8 cellular contexts compared by ENCODE assay signal in genomic region chr4:109432676-109433075, GRCh38. TPM values are rescaled to one million over a fixed set of nuclear protein-coding genes. Genes with fewer than 3 reads are reported as not detected.
DNase-seq lines count a peak whose midpoint lies in the region; ATAC-seq and TF ChIP-seq lines count a peak whose summit lies in the region.

No MANE protein-coding gene starts in this region.

- H4K20me1 ChIP-seq in DOHH2 (ENCODE audit: control insufficient read depth, insufficient read depth, low read depth, low read length) = peaks cover 14% of the 10 kb centered on the region; the same call in 1 of the 2 replicates
- no peaks in the 10 kb centered on the region for H4K20me1 ChIP-seq in OCI-LY1 (ENCODE audit: insufficient read depth, low read length)

- POLR2A ChIA-PET in naive thymus-derived CD4-positive, alpha-beta T cell (lab: Charles Lee) = interaction anchor here (0.5 to 1.7 kb wide), 13 partner anchors 13 to 392 kb away, joined by 3 to 9 read pairs (median 3); partner anchors contain the start of genes CASP6, MCUB and PLA2G12A

- TF ChIP-seq CTCF in DOHH2 (IDR thresholded peaks at IDR 0.05; ENCODE audit: low read depth, low read length, poor library complexity, severe bottlenecking) = no peak
- no peak for TF ChIP-seq CTCF in OCI-LY1 (IDR thresholded peaks at IDR 0.05; ENCODE audit: low read length)
- TF ChIP-seq CTCF in dorsolateral prefrontal cortex (IDR thresholded peaks at IDR 0.05 in 54 of 56, conservative IDR thresholded peaks at IDR 0.05 in 2 of 56; ENCODE audit: low read depth in 1 of 56, partially characterized antibody in 56 of 56) = no peak

- H3K27ac Mint-ChIP-seq in naive thymus-derived CD4-positive, alpha-beta T cell = peak overlapping the region; percentile 75 to 95 (median 92)

- H3K79me2 ChIP-seq in DOHH2 (ENCODE audit: control insufficient read depth, low read length) (peaks cover 47% of the 10 kb centered on the region), OCI-LY1 (ENCODE audit: insufficient read depth, low read length) (peaks cover 34% of the 10 kb centered on the region)

- peaks cover 27 to 54% (median 48%) of the 10 kb centered on the region in 7 donors for H3K4me1 Mint-ChIP-seq in naive thymus-derived CD4-positive, alpha-beta T cell

- no peaks in the 10 kb centered on the region for H3K27me3 ChIP-seq in DOHH2 (ENCODE audit: control insufficient read depth, low read length)
- no peaks in the 10 kb centered on the region for H3K27me3 ChIP-seq in OCI-LY1 (ENCODE audit: insufficient read depth, low read length)
- no peaks in the 10 kb centered on the region for H3K27me3 ChIP-seq in dorsolateral prefrontal cortex
- no peaks in the 10 kb centered on the region for H3K27me3 ChIP-seq in naive thymus-derived CD4-positive, alpha-beta T cell (ENCODE audit: control insufficient read depth in 2 of 2, insufficient read depth in 2 of 2, low read length in 2 of 2)

- H3K4me1 ChIP-seq in DOHH2 (ENCODE audit: control insufficient read depth, low read length) (peaks cover 31% of the 10 kb centered on the region), OCI-LY1 (ENCODE audit: insufficient read depth, low read length, severe bottlenecking) (peaks cover 30% of the 10 kb centered on the region)
- H3K4me1 ChIP-seq in naive thymus-derived CD4-positive, alpha-beta T cell (ENCODE audit: control insufficient read depth in 2 of 2, insufficient read depth in 2 of 2, low read length in 2 of 2) = peaks cover 11 to 15% of the 10 kb centered on the region in 2 donors

- H3K4me3 Mint-ChIP-seq in naive thymus-derived CD4-positive, alpha-beta T cell = peak overlapping the region; percentile 83 to 91 (median 86)

- H3K4me2 ChIP-seq in DOHH2 (ENCODE audit: low read length) (peak overlapping the region; percentile 92), OCI-LY1 (ENCODE audit: low read length) (peak overlapping the region; percentile 85)

- CTCF ChIA-PET in naive thymus-derived CD4-positive, alpha-beta T cell (lab: Charles Lee) = interaction anchor here (0.6 to 2.1 kb wide), 20 partner anchors 12 to 394 kb away, joined by 3 to 15 read pairs (median 3); partner anchors contain the start of genes CASP6, MCUB and PLA2G12A

- H3K9me2 ChIP-seq in DOHH2 (replicated peaks; ENCODE audit: control insufficient read depth, low read length) = no peaks in the 10 kb centered on the region
- H3K9me2 ChIP-seq in OCI-LY1 (ENCODE audit: low read depth, low read length) = no peaks in the 10 kb centered on the region

- H3K9me3 ChIP-seq in DOHH2 (ENCODE audit: control insufficient read depth, insufficient read depth, low read length) (no peaks in the 10 kb centered on the region), OCI-LY1 (ENCODE audit: low read length) (no peaks in the 10 kb centered on the region)
- no peaks in the 10 kb centered on the region for H3K9me3 ChIP-seq in naive thymus-derived CD4-positive, alpha-beta T cell (ENCODE audit: control insufficient read depth in 2 of 3, low read length in 3 of 3)

- no peak for ATAC-seq in naive thymus-derived CD4-positive, alpha-beta T cell

- intact Hi-C loops in dorsolateral prefrontal cortex (cut with DNase I) = loop anchor here (5.0 to 10.0 kb wide), 5 partner anchors 132 to 560 kb away; partner anchors contain the start of genes GAR1 (in 2 of the 2) and MCUB (in 1 of the 2)
- intact Hi-C loops in naive thymus-derived CD4-positive, alpha-beta T cell (cut with micrococcal nuclease) = loop anchor here (1.0 to 5.0 kb wide), 14 partner anchors 10 to 1710 kb away; partner anchors contain the start of genes CASP6 (in 2 of the 2), GAR1 (in 2 of the 2), MCUB (in 2 of the 2) and PLA2G12A (in 2 of the 2)

- peak overlapping the region; percentile 70 for H3K9ac ChIP-seq in OCI-LY1 (ENCODE audit: low read length)

- no peak for DNase-seq in dorsolateral prefrontal cortex
- peak in 2 of 9 donors; percentile 12 to 16 for DNase-seq in naive thymus-derived CD4-positive, alpha-beta T cell
- DNase-seq in MV-4-11 (lab: John Stamatoyannopoulos, UW) = no peak
- no peak for DNase-seq in NOMO-1 (lab: John Stamatoyannopoulos, UW; ENCODE audit: unreplicated experiment in 2 of 2)
- no peak for DNase-seq in NCI-H146 treated with DMSO at 0.1 percent for 48 hours (lab: John Stamatoyannopoulos, UW; ENCODE audit: unreplicated experiment)
- no peak for DNase-seq in HuH-7 (ENCODE audit: low spot score)

- no peak overlapping the region for H2AFZ ChIP-seq in OCI-LY1 (ENCODE audit: low read length)

- H3K27ac ChIP-seq in DOHH2 (ENCODE audit: low read depth, low read length) (no peak overlapping the region), OCI-LY1 (ENCODE audit: low read depth, low read length, poor library complexity, severe bottlenecking) (no peak overlapping the region), dorsolateral prefrontal cortex (peak overlapping the region in 56 of 59 donors; percentile 64 to 97 (median 90))
- peak overlapping the region; percentile 93 for H3K27ac ChIP-seq in naive thymus-derived CD4-positive, alpha-beta T cell (ENCODE audit: low read depth, low read length)

- H3K36me3 Mint-ChIP-seq in naive thymus-derived CD4-positive, alpha-beta T cell = peaks cover 0 to 14% (median 7%) of the 10 kb centered on the region in 5 donors

- H3K9me3 Mint-ChIP-seq in naive thymus-derived CD4-positive, alpha-beta T cell = no peaks in the 10 kb centered on the region

- no peaks in the 10 kb centered on the region for H3K36me3 ChIP-seq in DOHH2 (ENCODE audit: control insufficient read depth, low read length)
- H3K36me3 ChIP-seq in OCI-LY1 (ENCODE audit: insufficient read depth, low read length) = no peaks in the 10 kb centered on the region
- H3K36me3 ChIP-seq in naive thymus-derived CD4-positive, alpha-beta T cell (ENCODE audit: control insufficient read depth in 2 of 3, insufficient read depth in 3 of 3, low read length in 3 of 3) = no peaks in the 10 kb centered on the region

- H3K4me3 ChIP-seq in DOHH2 (ENCODE audit: low read length) = peak overlapping the region; percentile 77
- peak overlapping the region; percentile 79 for H3K4me3 ChIP-seq in OCI-LY1 (ENCODE audit: low read depth, low read length, poor library complexity, severe bottlenecking)
- peak overlapping the region; percentile 57 to 97 (median 81) for H3K4me3 ChIP-seq in dorsolateral prefrontal cortex
- peak overlapping the region; percentile 52 for H3K4me3 ChIP-seq in naive thymus-derived CD4-positive, alpha-beta T cell (ENCODE audit: low read length)

- no peaks in the 10 kb centered on the region for H3F3A ChIP-seq in DOHH2 (ENCODE audit: control insufficient read depth, insufficient read depth)
- H3F3A ChIP-seq in OCI-LY1 (ENCODE audit: insufficient read depth, low read length) = no peaks in the 10 kb centered on the region

- H3K27me3 Mint-ChIP-seq in naive thymus-derived CD4-positive, alpha-beta T cell = no peaks in the 10 kb centered on the region

RNA-seq across cellular contexts. Expression of gene SEC24B, which starts 0.9 kb away (rescaled TPM):
- 10 to 100 TPM; 24.1 to 47.5 (median 33.2) TPM for total RNA-seq in dorsolateral prefrontal cortex
- total RNA-seq in naive thymus-derived CD4-positive, alpha-beta T cell = 10 to 100 TPM; 29.2 to 41.8 (median 35.2) TPM
- polyA plus RNA-seq in naive thymus-derived CD4-positive, alpha-beta T cell = 10 to 100 TPM; 14.5 to 31.2 TPM

Comparison
In these comparisons a context has a peak if more than half of its experiments do, and no peak if none do; other contexts are left out.
1. H3K27ac ChIP-seq: peak in dorsolateral prefrontal cortex (56 of 59) and naive thymus-derived CD4-positive, alpha-beta T cell (single experiment); none in DOHH2 (single experiment) and OCI-LY1 (single experiment).
2. Peak in every context shown above with its lines, with median percentiles within 50 percentile points of each other: H3K4me3 ChIP-seq.